8 cellular contexts compared by ENCODE assay signal in the genomic region with DNA sequence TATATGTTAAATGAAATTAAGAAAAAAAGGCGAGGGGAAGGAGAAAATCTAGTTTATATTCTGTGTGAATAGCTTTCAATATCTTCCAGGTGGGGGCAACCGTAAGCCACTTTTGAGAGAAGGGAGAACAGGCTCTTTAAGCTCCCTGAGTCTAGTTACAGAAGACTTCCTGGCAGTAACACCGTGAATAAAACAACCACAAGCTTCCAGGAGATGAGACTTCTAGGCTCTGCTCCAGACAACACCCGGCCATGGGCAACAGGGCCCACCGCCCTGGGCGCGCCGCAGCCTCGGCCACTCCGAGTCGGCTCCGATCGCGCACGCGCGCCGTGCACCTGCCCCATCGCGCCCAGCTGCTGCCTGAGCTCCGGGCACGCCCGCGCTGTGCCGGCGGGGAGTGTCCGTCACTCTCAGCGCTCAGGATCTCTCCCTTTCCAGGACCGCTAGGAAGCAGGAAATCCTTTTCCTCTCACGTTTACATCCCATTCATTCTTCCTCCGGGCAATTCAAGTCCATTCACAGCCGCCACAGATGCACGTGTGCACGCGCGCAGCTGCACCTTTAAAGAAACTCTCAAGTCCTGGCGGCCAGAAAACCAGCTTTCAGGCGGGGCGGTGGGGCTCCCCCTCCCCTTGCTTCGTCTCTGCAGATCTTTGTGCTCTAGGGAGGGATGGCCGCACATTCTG. TPM values are rescaled to one million over a fixed set of nuclear protein-coding genes. Genes with fewer than 3 reads are reported as not detected.
DNase-seq lines count a peak whose midpoint lies in the region; ATAC-seq and TF ChIP-seq lines count a peak whose summit lies in the region.

No MANE protein-coding gene starts in this region.

- H3K36me3 ChIP-seq in ES-I3 (ENCODE audit: insufficient read depth, low read length) = no peaks in the 10 kb centered on the region

- no peaks in the 10 kb centered on the region; the same call in 1 of the 2 replicates for H3K9me3 ChIP-seq in ES-I3 (ENCODE audit: control insufficient read depth, insufficient read depth, low read length)

- no peaks in the 10 kb centered on the region for H3K4me1 Mint-ChIP-seq in activated T-helper 17 cell treated with anti-CD3 and anti-CD28 coated beads, Interleukin-2, amount 50 U/mL, for 72 hours
- H3K4me1 Mint-ChIP-seq in osteocyte (ENCODE audit: unreplicated experiment) = peaks cover 14% of the 10 kb centered on the region

- peaks cover 48% of the 10 kb centered on the region for H3K27me3 Mint-ChIP-seq in activated T-helper 17 cell treated with anti-CD3 and anti-CD28 coated beads, Interleukin-2, amount 50 U/mL, for 72 hours
- peaks cover 72% of the 10 kb centered on the region for H3K27me3 Mint-ChIP-seq in osteocyte (ENCODE audit: unreplicated experiment)

- H3K9ac ChIP-seq in ES-I3 (ENCODE audit: low read depth, low read length) = peak overlapping the region; percentile 42; the same call in 1 of the 2 replicates

- TF ChIP-seq CTCF in osteocyte (IDR thresholded peaks at IDR 0.05) = peak; percentile 63

- H3K4me3 Mint-ChIP-seq in activated T-helper 17 cell treated with anti-CD3 and anti-CD28 coated beads, Interleukin-2, amount 50 U/mL, for 72 hours = peak overlapping the region; percentile 75
- H3K4me3 Mint-ChIP-seq in osteocyte (ENCODE audit: unreplicated experiment) = peak overlapping the region; percentile 82

- H3K4me1 ChIP-seq in ES-I3 (ENCODE audit: insufficient read depth, low read length) = no peaks in the 10 kb centered on the region; the same call in 1 of the 2 replicates

- no peaks in the 10 kb centered on the region for H3K9me3 Mint-ChIP-seq in activated T-helper 17 cell treated with anti-CD3 and anti-CD28 coated beads, Interleukin-2, amount 50 U/mL, for 72 hours
- no peaks in the 10 kb centered on the region for H3K9me3 Mint-ChIP-seq in osteocyte (ENCODE audit: unreplicated experiment)

- no peak overlapping the region for H3K27ac Mint-ChIP-seq in activated T-helper 17 cell treated with anti-CD3 and anti-CD28 coated beads, Interleukin-2, amount 50 U/mL, for 72 hours
- H3K27ac Mint-ChIP-seq in osteocyte (ENCODE audit: unreplicated experiment) = no peak overlapping the region

- no peaks in the 10 kb centered on the region for H3K36me3 Mint-ChIP-seq in activated T-helper 17 cell treated with anti-CD3 and anti-CD28 coated beads, Interleukin-2, amount 50 U/mL, for 72 hours (ENCODE audit: low read depth)
- no peaks in the 10 kb centered on the region for H3K36me3 Mint-ChIP-seq in osteocyte (ENCODE audit: unreplicated experiment)

- DNase-seq in NCI-H524 treated with DMSO at 0.1 percent for 48 hours (lab: John Stamatoyannopoulos, UW) = peak; percentile 29
- DNase-seq in glomerular visceral epithelial cell (ENCODE audit: extremely low spot score) = peak; percentile 62
- DNase-seq in osteocyte (ENCODE audit: extremely low spot score, unreplicated experiment) = peak; percentile 87
- DNase-seq in activated gamma-delta T cell treated with Interleukin-2 at 50 U/mL for 16 hours = no peak

- peak; percentile 39 for ATAC-seq in GM19463 (IDR thresholded peaks at IDR 0.05; ENCODE audit: unreplicated experiment)
- peak; percentile 38 for ATAC-seq in HG03460 (IDR thresholded peaks at IDR 0.05; ENCODE audit: unreplicated experiment)
- peak; percentile 69 for ATAC-seq in activated T-helper 17 cell treated with anti-CD3 and anti-CD28 coated beads, Interleukin-2, amount 50 U/mL, for 72 hours (replicated peaks)

RNA-seq across cellular contexts. Expression of a gene that starts 19.4 kb away (rescaled TPM):
- not detected for total RNA-seq in activated T-helper 17 cell treated with anti-CD3 and anti-CD28 coated beads, Interleukin-2, amount 50 U/mL, for 72 hours
- total RNA-seq in osteocyte = 2.3 and 2.8 TPM in 2 replicates
